Comparison of ENCODE assay signal across 30 cellular contexts in genomic region chr17:39276113-39276512, GRCh38. TPM values are rescaled to one million over a fixed set of nuclear protein-coding genes. Genes with fewer than 3 reads are reported as not detected.
DNase-seq lines count a peak whose midpoint lies in the region; ATAC-seq, FAIRE-seq and TF ChIP-seq lines count a peak whose summit lies in the region.
"Had no signal": no experiment of that assay in that cellular context is flagged by ENCODE, and none has a peak within 500 bp of the region (broad histone marks: within the 10 kb centered on the region; RNA-seq: fewer than 3 reads in every experiment).

No MANE protein-coding gene starts in this region.

- H3K4me2 ChIP-seq in HepG2 (ENCODE audit: low read depth, low read length): no peak overlapping the region
- H3K4me2 ChIP-seq: BLaER1 had no signal

- no peak overlapping the region for H2AFZ ChIP-seq in HepG2 (ENCODE audit: low read length)

- no peak overlapping the region for H3K4me3 ChIP-seq in heart right ventricle
- no peak overlapping the region for H3K4me3 ChIP-seq in right cardiac atrium (ENCODE audit: low read length)
- H3K4me3 ChIP-seq in HepG2 (replicated peaks in 1 of 3; ENCODE audit: insufficient read depth in 1 of 3, low read depth in 2 of 3, low read length in 3 of 3): no peak overlapping the region
- no peak overlapping the region for H3K4me3 ChIP-seq in right lobe of liver
- H3K4me3 ChIP-seq in adrenal gland: no peak overlapping the region
- H3K4me3 ChIP-seq in psoas muscle: no peak overlapping the region
- no peak overlapping the region for H3K4me3 ChIP-seq in tibial artery
- H3K4me3 ChIP-seq: BLaER1, GM12878 had no signal

- peak overlapping the region in 6 of 10 donors; percentile 16 to 56 (median 46) for H3K27ac ChIP-seq in heart right ventricle
- no peak overlapping the region for H3K27ac ChIP-seq in right cardiac atrium (ENCODE audit: low read length)
- H3K27ac ChIP-seq in HepG2 (ENCODE audit: extremely low read length, insufficient read depth, low read length): no peak overlapping the region
- H3K27ac ChIP-seq in right lobe of liver: no peak overlapping the region
- peak overlapping the region in 3 of 5 donors; percentile 51 to 66 (median 64) for H3K27ac ChIP-seq in adrenal gland
- H3K27ac ChIP-seq in psoas muscle: peak overlapping the region; percentile 56
- no peak overlapping the region for H3K27ac ChIP-seq in tibial artery
- H3K27ac ChIP-seq: BLaER1 had no signal

- no peak for TF ChIP-seq POLR2A in HepG2 (IDR thresholded peaks at IDR 0.05; ENCODE audit: insufficient read depth in 1 of 2, low read depth in 2 of 2, low read length in 2 of 2)
- TF ChIP-seq POLR2A in right lobe of liver (IDR thresholded peaks at IDR 0.05): no peak
- no peak for TF ChIP-seq POLR2A in adrenal gland (IDR thresholded peaks at IDR 0.05)

- no peaks in the 10 kb centered on the region for H3K79me2 ChIP-seq in HepG2 (ENCODE audit: insufficient read depth, low read length)

- peaks cover 0 to 16% (median 5%) of the 10 kb centered on the region in 9 donors for H3K4me1 ChIP-seq in heart right ventricle
- H3K4me1 ChIP-seq in right cardiac atrium (ENCODE audit: control insufficient read depth, insufficient read depth, low read length): no peaks in the 10 kb centered on the region
- peaks cover 15% of the 10 kb centered on the region for H3K4me1 ChIP-seq in HepG2 (ENCODE audit: insufficient read depth, low read length)
- no peaks in the 10 kb centered on the region for H3K4me1 ChIP-seq in right lobe of liver
- H3K4me1 ChIP-seq in adrenal gland (replicated peaks in 1 of 2): no peaks in the 10 kb centered on the region
- peaks cover 7% of the 10 kb centered on the region for H3K4me1 ChIP-seq in psoas muscle
- H3K4me1 ChIP-seq in tibial artery: no peaks in the 10 kb centered on the region
- H3K4me1 ChIP-seq: BE2C had no signal

- H3K36me3 ChIP-seq in heart right ventricle: peaks cover 0 to 99% (median 42%) of the 10 kb centered on the region in 9 donors
- peaks cover 2 to 12% of the 10 kb centered on the region in 2 experiments for H3K36me3 ChIP-seq in HepG2 (replicated peaks in 1 of 2; ENCODE audit: control insufficient read depth in 1 of 2, insufficient read depth in 2 of 2, low read length in 2 of 2)
- H3K36me3 ChIP-seq in right lobe of liver: peaks cover 0 to 28% (median 4%) of the 10 kb centered on the region in 4 donors
- peaks cover 0 to 43% of the 10 kb centered on the region in 2 donors for H3K36me3 ChIP-seq in adrenal gland (replicated peaks in 1 of 2)
- peaks cover 3 to 80% of the 10 kb centered on the region in 2 donors for H3K36me3 ChIP-seq in psoas muscle (ENCODE audit: insufficient read depth in 1 of 2, low read depth in 1 of 2)
- H3K36me3 ChIP-seq in tibial artery: peaks cover 36 to 91% (median 61%) of the 10 kb centered on the region in 3 donors
- H3K36me3 ChIP-seq: BE2C had no signal

- no TSS peak for BruUV-seq in HepG2 (replicated peaks; lab: Mats Ljungman, UMichigan)

- FAIRE-seq in HepG2 (lab: Jason Lieb, UNC): no peak
- FAIRE-seq: A204.1, GM12878, GM12892, GM18507 had no signal

- H3K9ac ChIP-seq in HepG2 (ENCODE audit: insufficient read depth, low read depth, low read length): no peak overlapping the region
- H3K9ac ChIP-seq: BLaER1 had no signal

- CTCF ChIA-PET in HepG2 (lab: Yijun Ruan, JAX; ENCODE audit: low intra/inter-chr PET ratio, low total read pairs): no interaction called here

- TF ChIP-seq EP300 in HepG2 (IDR thresholded peaks at IDR 0.05; ENCODE audit: low read depth in 2 of 2, low read length in 2 of 2): no peak
- no peak for TF ChIP-seq EP300 in HepG2 (CRISPR knock-in tag; IDR thresholded peaks at IDR 0.05; ENCODE audit: borderline replicate concordance)

- DNase-seq in heart right ventricle (no peak), right cardiac atrium (no peak), HepG2 (ENCODE audit: low spot score) (no peak), right lobe of liver (no peak), adrenal gland (no peak), psoas muscle (no peak), tibial artery (no peak)
- DNase-seq in stimulated activated naive CD8-positive, alpha-beta T cell treated with anti-CD3 and anti-CD28 coated beads, Interleukin-15, Interleukin-2, amounts not matched to agents 100 U/mL and 50 U/mL, for 24 hours: no peak
- DNase-seq: 8988T; ACHN; BE2C; C1 segment of cervical spinal cord; CD4-positive, alpha-beta memory T cell; CD4-positive, CD25-positive, alpha-beta regulatory T cell; CD8-positive, alpha-beta memory T cell; COR-L47; DMS 273 treated with DMSO at 0.1 percent for 48 hours; DMS153; DMS53; DMS79; DND-41; EL; GDM1 had no signal

- TF ChIP-seq RAD21 in HepG2 (CRISPR knock-in tag; IDR thresholded peaks at IDR 0.05): no peak

- H4K20me1 ChIP-seq in HepG2 (ENCODE audit: insufficient read depth, low read length): no peaks in the 10 kb centered on the region
- H4K20me1 ChIP-seq: BLaER1 had no signal

- ATAC-seq in heart right ventricle (no peak), right cardiac atrium (no peak), HepG2 (no peak), right lobe of liver (no peak), psoas muscle (no peak)
- ATAC-seq in stimulated activated naive CD8-positive, alpha-beta T cell treated with anti-CD3 and anti-CD28 coated beads, Interleukin-15, Interleukin-2, amounts not matched to agents 100 U/mL and 50 U/mL, for 24 hours: no peak
- ATAC-seq: GM12878 had no signal

- intact Hi-C loops in heart right ventricle (cut with DNase I): loop anchor here in 4 of 10 donors (5.0 to 10.0 kb wide), 2 partner anchors 126 to 129 kb away; partner anchors contain the start of gene FBXL20 (in 4 of the 4)
- intact Hi-C loops in right cardiac atrium (cut with DNase I): no loop called here
- intact Hi-C loops in HepG2 (cut with micrococcal nuclease; ENCODE audit: unreplicated experiment): no loop called here
- intact Hi-C loops in right lobe of liver (cut with DNase I): no loop called here
- intact Hi-C loops in adrenal gland (cut with DNase I): loop anchor here (10.0 kb wide), 1 partner anchor 129 kb away; the partner anchor contains the start of gene FBXL20 (in 2 of the 2)
- intact Hi-C loops in psoas muscle (cut with DNase I): loop anchor here in 1 of 2 donors (10.0 kb wide), 1 partner anchor 129 kb away; the partner anchor contains the start of gene FBXL20
- intact Hi-C loops in tibial artery (cut with DNase I; ENCODE audit: low total_unique reads): no loop called here

- H3K27me3 ChIP-seq in heart right ventricle (no peaks in the 10 kb centered on the region), right cardiac atrium (ENCODE audit: control insufficient read depth, insufficient read depth) (no peaks in the 10 kb centered on the region), HepG2 (ENCODE audit: control insufficient read depth in 1 of 2, insufficient read depth in 2 of 2, low read length in 2 of 2) (no peaks in the 10 kb centered on the region), right lobe of liver (no peaks in the 10 kb centered on the region), adrenal gland (no peaks in the 10 kb centered on the region), psoas muscle (ENCODE audit: insufficient read depth in 3 of 3, low read length in 2 of 3) (no peaks in the 10 kb centered on the region), tibial artery (no peaks in the 10 kb centered on the region)
- H3K27me3 ChIP-seq: BE2C, BLaER1 had no signal

- 92 to 94% methylated on average over 8 of the region's 8 CpGs for WGBS in heart right ventricle, 2 donors
- 90% methylated on average over 8 of the region's 8 CpGs for WGBS in right cardiac atrium
- 95% methylated on average over 8 of the region's 8 CpGs for WGBS in HepG2 (ENCODE audit: low lambda C conversion rate)
- 98% methylated on average over 7 of the region's 8 CpGs for WGBS in right lobe of liver (ENCODE audit: insufficient coverage, low coverage, low lambda C conversion rate, missing lambda C conversion rate)
- 88 to 96% (median 93%) methylated on average over 8 of the region's 8 CpGs for WGBS in adrenal gland, 4 donors
- 88 to 91% (median 90%) methylated on average over 6 to 8 of the region's 8 CpGs for WGBS in psoas muscle, 3 donors

- TF ChIP-seq CTCF in heart right ventricle (IDR thresholded peaks at IDR 0.05): no peak
- no peak for TF ChIP-seq CTCF in HepG2 (CRISPR knock-in tag; IDR thresholded peaks at IDR 0.05)
- TF ChIP-seq CTCF in right lobe of liver (IDR thresholded peaks at IDR 0.05): no peak
- no peak for TF ChIP-seq CTCF in adrenal gland (IDR thresholded peaks at IDR 0.05)
- TF ChIP-seq CTCF in psoas muscle (IDR thresholded peaks at IDR 0.05): no peak
- no peak for TF ChIP-seq CTCF in tibial artery (IDR thresholded peaks at IDR 0.05)

- in situ Hi-C loops in HepG2 (cut with HindIII; ENCODE audit: extremely low pct_ligation_motif_present, low pct_unique_long_range_greater_than_20kb): no loop called here

- POLR2A ChIA-PET in HepG2 (lab: Yijun Ruan, JAX): no interaction called here

- H3K9me3 ChIP-seq in heart right ventricle: no peaks in the 10 kb centered on the region
- H3K9me3 ChIP-seq in right cardiac atrium (ENCODE audit: control insufficient read depth, low read length): no peaks in the 10 kb centered on the region
- H3K9me3 ChIP-seq in HepG2 (ENCODE audit: low read length): no peaks in the 10 kb centered on the region
- no peaks in the 10 kb centered on the region for H3K9me3 ChIP-seq in right lobe of liver
- H3K9me3 ChIP-seq in adrenal gland (replicated peaks in 1 of 3): no peaks in the 10 kb centered on the region
- no peaks in the 10 kb centered on the region for H3K9me3 ChIP-seq in psoas muscle
- H3K9me3 ChIP-seq in tibial artery: no peaks in the 10 kb centered on the region
- H3K9me3 ChIP-seq: BE2C, BLaER1 had no signal

RNA-seq across cellular contexts. Expression of gene STAC2, which starts 50.4 kb away (rescaled TPM):
- total RNA-seq in heart right ventricle: 1 to 10 TPM in 3 of 10 donors, under 1 TPM in 6, not detected in 1; 0.09 to 2.0 (median 0.37) TPM
- polyA plus RNA-seq in heart right ventricle: 1 to 10 TPM in 1 of 2 donors, under 1 TPM in 1; 0.51 to 4.9 TPM
- 1 to 10 TPM; 2.5 to 3.7 (median 3.1) TPM for total RNA-seq in right cardiac atrium
- 6.9 TPM for polyA plus RNA-seq in right cardiac atrium
- total RNA-seq in HepG2 (2016; rRNA removed; fragmentation: Illumina TruSeq; extraction: Trizol): not detected in 2 replicates
- not detected in 2 replicates for total RNA-seq in HepG2 (2016; cell fraction: cytosol; rRNA removed; fragmentation: Illumina TruSeq; extraction: Trizol; ENCODE audit: low read depth)
- not detected in 2 replicates for total RNA-seq in HepG2 (2016; cell fraction: insoluble cytoplasmic fraction; rRNA removed; fragmentation: Illumina TruSeq; extraction: Trizol)
- total RNA-seq in HepG2 (2016; cell fraction: membrane; rRNA removed; fragmentation: Illumina TruSeq; extraction: Trizol): not detected in 2 replicates
- not detected in 2 replicates for total RNA-seq in HepG2 (2016; cell fraction: nucleus; rRNA removed; fragmentation: Illumina TruSeq; extraction: Trizol)
- polyA plus RNA-seq in HepG2 (2011; rRNA removed): not detected in 2 replicates
- not detected in 2 replicates for polyA plus RNA-seq in HepG2 (2011; cell fraction: cytosol; rRNA removed)
- polyA plus RNA-seq in HepG2 (2011; cell fraction: nucleus; rRNA removed): not detected in 2 replicates
- polyA plus RNA-seq in HepG2 (2012): not detected in 2 replicates
- 0.02 TPM in 1 of 2 replicates, not detected in the other for polyA plus RNA-seq in HepG2 (2016; cell fraction: cytosol; fragmentation: Illumina TruSeq; extraction: Trizol; ENCODE audit: low read depth)
- not detected in 2 replicates for polyA plus RNA-seq in HepG2 (2016; cell fraction: insoluble cytoplasmic fraction; fragmentation: Illumina TruSeq; extraction: Trizol; ENCODE audit: low read depth)
- polyA plus RNA-seq in HepG2 (2016; cell fraction: membrane; fragmentation: Illumina TruSeq; extraction: Trizol; ENCODE audit: low read depth): not detected in 2 replicates
- polyA plus RNA-seq in HepG2 (2016; cell fraction: nucleus; fragmentation: Illumina TruSeq; extraction: Trizol; ENCODE audit: insufficient read depth, low read depth): not detected in 2 replicates
- polyA minus RNA-seq in HepG2 (2011; rRNA and poly(A)+ RNA removed; ENCODE audit: low replicate concordance): 0.37 TPM in 1 of 2 replicates, not detected in the other
- not detected in 2 replicates for polyA minus RNA-seq in HepG2 (2011; cell fraction: cytosol; rRNA and poly(A)+ RNA removed)
- not detected in 2 replicates for polyA minus RNA-seq in HepG2 (2011; cell fraction: nucleus; rRNA and poly(A)+ RNA removed)
- not detected for total RNA-seq in right lobe of liver
- total RNA-seq in adrenal gland: 1 to 10 TPM in 1 of 8 donors, under 1 TPM in 3, not detected in 4; 0.22 to 1.1 (median 0.60) TPM
- polyA plus RNA-seq in adrenal gland: 1 to 10 TPM in 1 of 3 donors, under 1 TPM in 2; 0.48 to 1.0 (median 0.48) TPM
- 1 to 10 TPM in 1 of 4 donors, under 1 TPM in 2, not detected in 1; 0.07 to 1.2 (median 0.38) TPM for total RNA-seq in psoas muscle
- under 1 TPM; 0.13 to 0.35 (median 0.29) TPM for polyA plus RNA-seq in psoas muscle
- total RNA-seq: CD4-positive, alpha-beta memory T cell; CD4-positive, CD25-positive, alpha-beta regulatory T cell; CD8-positive, alpha-beta memory T cell had no signal
- polyA plus RNA-seq: AG04450; CD14-positive monocyte; CD4-positive, alpha-beta memory T cell; CD4-positive, CD25-positive, alpha-beta regulatory T cell; CD8-positive, alpha-beta memory T cell; GM12878 had no signal

Comparison
In these comparisons a context has a peak if more than half of its experiments do, and no peak if none do; other contexts are left out.
1. H3K27ac ChIP-seq: peak in heart right ventricle (6 of 10), adrenal gland (3 of 5) and psoas muscle (single experiment); none in right cardiac atrium (single experiment), HepG2 (single experiment), right lobe of liver (0 of 3) and tibial artery (0 of 2).
2. intact Hi-C loops: an anchor here in adrenal gland (10.0 kb wide); none called in right cardiac atrium, HepG2, right lobe of liver and tibial artery.